ENCODE assay signal across 12 cellular contexts in genomic region chr1:44660176-44660575, GRCh38. TPM values are rescaled to one million over a fixed set of nuclear protein-coding genes. Genes with fewer than 3 reads are reported as not detected.
A peak's percentile ranks its signal among the peaks of the same experiment; 100 is the strongest.
DNase-seq lines count a peak whose midpoint lies in the region; ATAC-seq and TF ChIP-seq lines count a peak whose summit lies in the region.
"Had no signal": no experiment of that assay in that cellular context is flagged by ENCODE, and none has a peak within 500 bp of the region (broad histone marks: within the 10 kb centered on the region; RNA-seq: fewer than 3 reads in every experiment).

No MANE protein-coding gene starts in this region.

- in situ Hi-C loops in gastrocnemius medialis (cut with MboI; ENCODE audit: low sequenced_read_pairs in 4 of 4), result no loop called here

- H3K27me3 Mint-ChIP-seq in activated T-helper 1 cell treated with anti-CD3 and anti-CD28 coated beads, Interleukin-12 subunit alpha, Interleukin-12 subunit beta, Interleukin-2, Interleukin-4 antibody, amounts not matched to agents 30 ng/mL and 10 ng/mL and 1 ng/mL, durations not matched to agents 14 hours and 24 hours and 36 hours (ENCODE audit: insufficient read depth), result no peaks in the 10 kb centered on the region
- H3K27me3 Mint-ChIP-seq: activated CD4-positive, alpha-beta T cell treated with anti-CD3 and anti-CD28 coated beads, Interleukin-2, amount 10 ng/mL, durations not matched to agents 7 days and 5 days; activated naive CD8-positive, alpha-beta T cell treated with anti-CD3 and anti-CD28 coated beads, Interleukin-2, amount 10 ng/mL, durations not matched to agents 7 days and 5 days had no signal

- H3K27me3 ChIP-seq in right atrium auricular region (no peaks in the 10 kb centered on the region), gastrocnemius medialis (no peaks in the 10 kb centered on the region)

- intact Hi-C loops in gastrocnemius medialis (cut with DNase I; ENCODE audit: low total_unique reads), result no loop called here
- intact Hi-C loops in activated T-helper 1 cell treated with anti-CD3 and anti-CD28 coated beads, Interleukin-12 subunit alpha, Interleukin-12 subunit beta, Interleukin-2, Interleukin-4 antibody, amounts not matched to agents 30 ng/mL and 10 ng/mL and 1 ng/mL, durations not matched to agents 14 hours and 24 hours and 36 hours (cut with micrococcal nuclease), result no loop called here

- H3K27ac ChIP-seq in RWPE1 (peak overlapping the region; percentile 24; the same call in 1 of the 2 replicates), right atrium auricular region (peak overlapping the region; percentile 61 to 64), gastrocnemius medialis (no peak overlapping the region)

- CTCF ChIA-PET in RWPE1 (lab: Yijun Ruan, JAX), result interaction anchor here (0.7 to 0.9 kb wide), 2 partner anchors 11 to 649 kb away, joined by 3 read pairs; no protein-coding TSS in a partner anchor

- H3K4me3 ChIP-seq in right atrium auricular region, result no peak overlapping the region
- H3K4me3 ChIP-seq in gastrocnemius medialis, result no peak overlapping the region

- no peaks in the 10 kb centered on the region for H3K9me3 Mint-ChIP-seq in activated T-helper 1 cell treated with anti-CD3 and anti-CD28 coated beads, Interleukin-12 subunit alpha, Interleukin-12 subunit beta, Interleukin-2, Interleukin-4 antibody, amounts not matched to agents 30 ng/mL and 10 ng/mL and 1 ng/mL, durations not matched to agents 14 hours and 24 hours and 36 hours
- H3K9me3 Mint-ChIP-seq: activated CD4-positive, alpha-beta T cell treated with anti-CD3 and anti-CD28 coated beads, Interleukin-2, amount 10 ng/mL, durations not matched to agents 7 days and 5 days; activated naive CD8-positive, alpha-beta T cell treated with anti-CD3 and anti-CD28 coated beads, Interleukin-2, amount 10 ng/mL, durations not matched to agents 7 days and 5 days; mesothelial cell of epicardium had no signal

- H3K4me1 Mint-ChIP-seq in activated T-helper 1 cell treated with anti-CD3 and anti-CD28 coated beads, Interleukin-12 subunit alpha, Interleukin-12 subunit beta, Interleukin-2, Interleukin-4 antibody, amounts not matched to agents 30 ng/mL and 10 ng/mL and 1 ng/mL, durations not matched to agents 14 hours and 24 hours and 36 hours (ENCODE audit: low read depth), result peaks cover 9% of the 10 kb centered on the region
- H3K4me1 Mint-ChIP-seq: mesothelial cell of epicardium had no signal

- no peak for TF ChIP-seq RAD21 in Ishikawa (IDR thresholded peaks at IDR 0.05; ENCODE audit: low read depth)

- POLR2A ChIA-PET in RWPE1 (lab: Yijun Ruan, JAX; ENCODE audit: low non-redundant PET), result no interaction called here

- TF ChIP-seq CTCF in RWPE1 (conservative IDR thresholded peaks at IDR 0.05; ENCODE audit: low read depth) (no peak), right atrium auricular region (IDR thresholded peaks at IDR 0.05) (no peak), gastrocnemius medialis (IDR thresholded peaks at IDR 0.05 in 4 of 5, conservative IDR thresholded peaks at IDR 0.05 in 1 of 5) (no peak)

- no peak for TF ChIP-seq POLR2A in gastrocnemius medialis (IDR thresholded peaks at IDR 0.05)

- peaks cover 0 to 4% of the 10 kb centered on the region in 2 donors for H3K4me1 ChIP-seq in right atrium auricular region
- H3K4me1 ChIP-seq in gastrocnemius medialis, result peaks cover 0 to 8% of the 10 kb centered on the region in 2 donors

- peak; percentile 23 to 46 for ATAC-seq in gastrocnemius medialis

- no peak for TF ChIP-seq EP300 in Ishikawa (IDR thresholded peaks at IDR 0.05; ENCODE audit: borderline replicate concordance)

- H3K9me3 ChIP-seq in right atrium auricular region (no peaks in the 10 kb centered on the region), gastrocnemius medialis (no peaks in the 10 kb centered on the region)

- no peak for DNase-seq in RWPE1 (ENCODE audit: low spot score)
- peak; percentile 68 for DNase-seq in right atrium auricular region (ENCODE audit: low spot score)
- DNase-seq in gastrocnemius medialis, result peak; percentile 21 to 62
- no peak for DNase-seq in activated T-helper 1 cell treated with anti-CD3 and anti-CD28 coated beads, Interleukin-12 subunit alpha, Interleukin-12 subunit beta, Interleukin-2, Interleukin-4 antibody, amounts not matched to agents 30 ng/mL and 10 ng/mL and 1 ng/mL, durations not matched to agents 14 hours and 24 hours and 36 hours (ENCODE audit: low spot score)
- no peak for DNase-seq in CD1c-positive myeloid dendritic cell (ENCODE audit: extremely low spot score)
- DNase-seq in NOMO-1 (lab: John Stamatoyannopoulos, UW; ENCODE audit: unreplicated experiment in 2 of 2), result no peak
- no peak for DNase-seq in activated effector memory CD4-positive, alpha-beta T cell treated with anti-CD3 and anti-CD28 coated beads, Interleukin-2, amount 50 U/mL, for 16 hours
- DNase-seq: activated CD4-positive, alpha-beta T cell treated with anti-CD3 and anti-CD28 coated beads, Interleukin-2, amount 10 ng/mL, durations not matched to agents 7 days and 5 days; activated naive CD8-positive, alpha-beta T cell treated with anti-CD3 and anti-CD28 coated beads, Interleukin-2, amount 10 ng/mL, durations not matched to agents 7 days and 5 days had no signal

- H3K36me3 ChIP-seq in right atrium auricular region (no peaks in the 10 kb centered on the region), gastrocnemius medialis (no peaks in the 10 kb centered on the region)

- H3K27ac Mint-ChIP-seq in activated T-helper 1 cell treated with anti-CD3 and anti-CD28 coated beads, Interleukin-12 subunit alpha, Interleukin-12 subunit beta, Interleukin-2, Interleukin-4 antibody, amounts not matched to agents 30 ng/mL and 10 ng/mL and 1 ng/mL, durations not matched to agents 14 hours and 24 hours and 36 hours, result no peak overlapping the region
- H3K27ac Mint-ChIP-seq: activated CD4-positive, alpha-beta T cell treated with anti-CD3 and anti-CD28 coated beads, Interleukin-2, amount 10 ng/mL, durations not matched to agents 7 days and 5 days; activated naive CD8-positive, alpha-beta T cell treated with anti-CD3 and anti-CD28 coated beads, Interleukin-2, amount 10 ng/mL, durations not matched to agents 7 days and 5 days; mesothelial cell of epicardium had no signal

- no peak overlapping the region for H3K4me3 Mint-ChIP-seq in activated T-helper 1 cell treated with anti-CD3 and anti-CD28 coated beads, Interleukin-12 subunit alpha, Interleukin-12 subunit beta, Interleukin-2, Interleukin-4 antibody, amounts not matched to agents 30 ng/mL and 10 ng/mL and 1 ng/mL, durations not matched to agents 14 hours and 24 hours and 36 hours
- H3K4me3 Mint-ChIP-seq: activated CD4-positive, alpha-beta T cell treated with anti-CD3 and anti-CD28 coated beads, Interleukin-2, amount 10 ng/mL, durations not matched to agents 7 days and 5 days; activated naive CD8-positive, alpha-beta T cell treated with anti-CD3 and anti-CD28 coated beads, Interleukin-2, amount 10 ng/mL, durations not matched to agents 7 days and 5 days; mesothelial cell of epicardium had no signal

- H3K36me3 Mint-ChIP-seq in activated T-helper 1 cell treated with anti-CD3 and anti-CD28 coated beads, Interleukin-12 subunit alpha, Interleukin-12 subunit beta, Interleukin-2, Interleukin-4 antibody, amounts not matched to agents 30 ng/mL and 10 ng/mL and 1 ng/mL, durations not matched to agents 14 hours and 24 hours and 36 hours (ENCODE audit: low read depth), result no peaks in the 10 kb centered on the region

TF ChIP-seq in Ishikawa, 13 proteins besides CTCF, POLR2A, EP300 and RAD21:
- TF ChIP-seq ZBTB7A (IDR thresholded peaks at IDR 0.05; ENCODE audit: low read depth), result no peak
- TF ChIP-seq NFIC (IDR thresholded peaks at IDR 0.05), result peak; percentile 65
- no peak for TF ChIP-seq TEAD4 (IDR thresholded peaks at IDR 0.05)
- no peak for TF ChIP-seq TAF1 (IDR thresholded peaks at IDR 0.05; ENCODE audit: low read depth)
- peak; percentile 50; the same call in 1 of the 2 replicates for TF ChIP-seq TCF12 (IDR thresholded peaks at IDR 0.05; ENCODE audit: low read depth)
- no peak for TF ChIP-seq YY1 (IDR thresholded peaks at IDR 0.05; ENCODE audit: low read depth)
- TF ChIP-seq, protein P1, sequence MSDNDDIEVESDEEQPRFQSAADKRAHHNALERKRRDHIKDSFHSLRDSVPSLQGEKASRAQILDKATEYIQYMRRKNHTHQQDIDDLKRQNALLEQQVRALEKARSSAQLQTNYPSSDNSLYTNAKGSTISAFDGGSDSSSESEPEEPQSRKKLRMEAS (IDR thresholded peaks at IDR 0.05), result peak; percentile 80
- no peak for TF ChIP-seq CEBPB (IDR thresholded peaks at IDR 0.05)

RNA-seq across cellular contexts. Expression of gene TMEM53, which starts 14.1 kb away (rescaled TPM):
- total RNA-seq in right atrium auricular region (10 to 100 TPM in 1 of 2 donors, 1 to 10 TPM in 1; 8.3 to 13.1 TPM), gastrocnemius medialis (1 to 10 TPM; 2.6 to 5.9 (median 4.2) TPM)
- 4.3 and 6.6 TPM in 2 replicates for total RNA-seq in activated T-helper 1 cell treated with anti-CD3 and anti-CD28 coated beads, Interleukin-12 subunit alpha, Interleukin-12 subunit beta, Interleukin-2, Interleukin-4 antibody, amounts not matched to agents 30 ng/mL and 10 ng/mL and 1 ng/mL, durations not matched to agents 14 hours and 24 hours and 36 hours

RNA-seq across cellular contexts. Expression of gene ARMH1, which starts 14.3 kb away (rescaled TPM):
- 1 to 10 TPM in 1 of 2 donors, under 1 TPM in 1; 0.19 to 5.2 TPM for total RNA-seq in right atrium auricular region
- total RNA-seq in gastrocnemius medialis, result under 1 TPM in 1 of 4 donors, not detected in 3; 0.78 TPM
- total RNA-seq in activated T-helper 1 cell treated with anti-CD3 and anti-CD28 coated beads, Interleukin-12 subunit alpha, Interleukin-12 subunit beta, Interleukin-2, Interleukin-4 antibody, amounts not matched to agents 30 ng/mL and 10 ng/mL and 1 ng/mL, durations not matched to agents 14 hours and 24 hours and 36 hours, result 95.3 and 99.8 TPM in 2 replicates
- total RNA-seq: Daoy had no signal

Comparison
In these comparisons a context has a peak if more than half of its experiments do, and no peak if none do; other contexts are left out.
1. DNase-seq: peak in right atrium auricular region (single experiment) and gastrocnemius medialis (2 of 2); none in RWPE1 (single experiment), activated T-helper 1 cell treated with anti-CD3 and anti-CD28 coated beads, Interleukin-12 subunit alpha, Interleukin-12 subunit beta, Interleukin-2, Interleukin-4 antibody, amounts not matched to agents 30 ng/mL and 10 ng/mL and 1 ng/mL, durations not matched to agents 14 hours and 24 hours and 36 hours (single experiment), CD1c-positive myeloid dendritic cell (single experiment), NOMO-1 (0 of 2) and activated effector memory CD4-positive, alpha-beta T cell treated with anti-CD3 and anti-CD28 coated beads, Interleukin-2, amount 50 U/mL, for 16 hours (single experiment).
2. H3K27ac ChIP-seq: peak in RWPE1 (single experiment) and right atrium auricular region (2 of 2); none in gastrocnemius medialis (0 of 4).
3. RNA of gene ARMH1, which starts 14.3 kb away (total RNA-seq): 95.3 to 99.8 TPM in activated T-helper 1 cell treated with anti-CD3 and anti-CD28 coated beads, Interleukin-12 subunit alpha, Interleukin-12 subunit beta, Interleukin-2, Interleukin-4 antibody, amounts not matched to agents 30 ng/mL and 10 ng/mL and 1 ng/mL, durations not matched to agents 14 hours and 24 hours and 36 hours; 0.19 to 5.2 TPM in right atrium auricular region and 0.78 TPM in gastrocnemius medialis; every median in the first group is over 10 times any median in the second.